ENCODE assay signal across 1 cellular context in the genomic region with DNA sequence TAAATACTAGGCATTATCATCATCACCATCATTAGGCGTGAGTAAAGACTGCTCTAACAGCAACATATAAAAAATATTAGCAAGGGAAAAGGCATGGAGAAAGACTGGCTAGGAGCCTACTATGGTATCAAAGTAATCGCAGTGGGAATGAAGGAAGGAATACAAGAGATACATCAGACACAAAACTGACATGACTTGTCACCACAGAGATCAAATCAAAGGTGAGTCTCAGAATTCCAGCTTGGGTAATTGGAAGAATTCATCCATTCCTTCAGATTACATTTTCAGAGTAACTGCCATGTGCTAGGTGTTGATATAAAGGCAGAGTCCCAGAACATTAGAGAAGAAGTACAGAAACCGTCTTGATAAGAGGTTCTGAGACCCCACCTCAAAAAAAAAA.
TF ChIP-seq lines count a peak whose summit lies in the region.

No MANE protein-coding gene starts in this region.

TF ChIP-seq in GM12891, 5 proteins besides CTCF, POLR2A, EP300 and RAD21:
- TF ChIP-seq POU2F2 (IDR thresholded peaks at IDR 0.05; ENCODE audit: low read depth, low read length) (no peak), TAF1 (IDR thresholded peaks at IDR 0.05; ENCODE audit: low read depth, low read length) (no peak)
